Comparison of ENCODE assay signal across 1 cellular context in genomic region chr5:157819502-157820125, GRCh38.
TF ChIP-seq lines count a peak whose summit lies in the region.

No MANE protein-coding gene starts in this region.

TF ChIP-seq in HEK293, 187 proteins besides CTCF, POLR2A, EP300 and RAD21 (continued from another document):
- TF ChIP-seq, protein P1, sequence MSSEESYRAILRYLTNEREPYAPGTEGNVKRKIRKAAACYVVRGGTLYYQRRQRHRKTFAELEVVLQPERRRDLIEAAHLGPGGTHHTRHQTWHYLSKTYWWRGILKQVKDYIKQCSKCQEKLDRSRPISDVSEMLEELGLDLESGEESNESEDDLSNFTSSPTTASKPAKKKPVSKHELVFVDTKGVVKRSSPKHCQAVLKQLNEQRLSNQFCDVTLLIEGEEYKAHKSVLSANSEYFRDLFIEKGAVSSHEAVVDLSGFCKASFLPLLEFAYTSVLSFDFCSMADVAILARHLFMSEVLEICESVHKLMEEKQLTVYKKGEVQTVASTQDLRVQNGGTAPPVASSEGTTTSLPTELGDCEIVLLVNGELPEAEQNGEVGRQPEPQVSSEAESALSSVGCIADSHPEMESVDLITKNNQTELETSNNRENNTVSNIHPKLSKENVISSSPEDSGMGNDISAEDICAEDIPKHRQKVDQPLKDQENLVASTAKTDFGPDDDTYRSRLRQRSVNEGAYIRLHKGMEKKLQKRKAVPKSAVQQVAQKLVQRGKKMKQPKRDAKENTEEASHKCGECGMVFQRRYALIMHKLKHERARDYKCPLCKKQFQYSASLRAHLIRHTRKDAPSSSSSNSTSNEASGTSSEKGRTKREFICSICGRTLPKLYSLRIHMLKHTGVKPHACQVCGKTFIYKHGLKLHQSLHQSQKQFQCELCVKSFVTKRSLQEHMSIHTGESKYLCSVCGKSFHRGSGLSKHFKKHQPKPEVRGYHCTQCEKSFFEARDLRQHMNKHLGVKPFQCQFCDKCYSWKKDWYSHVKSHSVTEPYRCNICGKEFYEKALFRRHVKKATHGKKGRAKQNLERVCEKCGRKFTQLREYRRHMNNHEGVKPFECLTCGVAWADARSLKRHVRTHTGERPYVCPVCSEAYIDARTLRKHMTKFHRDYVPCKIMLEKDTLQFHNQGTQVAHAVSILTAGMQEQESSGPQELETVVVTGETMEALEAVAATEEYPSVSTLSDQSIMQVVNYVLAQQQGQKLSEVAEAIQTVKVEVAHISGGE (tag by site-specific recombination; conservative IDR thresholded peaks at IDR 0.05; ENCODE audit: low read depth): no peak
- no peak for TF ChIP-seq ZNF18 (tag by site-specific recombination; IDR thresholded peaks at IDR 0.05)
- TF ChIP-seq ZNF501 (tag by site-specific recombination; IDR thresholded peaks at IDR 0.05): no peak
- TF ChIP-seq ZNF585B (tag by site-specific recombination; IDR thresholded peaks at IDR 0.05): no peak
- TF ChIP-seq, protein P2, sequence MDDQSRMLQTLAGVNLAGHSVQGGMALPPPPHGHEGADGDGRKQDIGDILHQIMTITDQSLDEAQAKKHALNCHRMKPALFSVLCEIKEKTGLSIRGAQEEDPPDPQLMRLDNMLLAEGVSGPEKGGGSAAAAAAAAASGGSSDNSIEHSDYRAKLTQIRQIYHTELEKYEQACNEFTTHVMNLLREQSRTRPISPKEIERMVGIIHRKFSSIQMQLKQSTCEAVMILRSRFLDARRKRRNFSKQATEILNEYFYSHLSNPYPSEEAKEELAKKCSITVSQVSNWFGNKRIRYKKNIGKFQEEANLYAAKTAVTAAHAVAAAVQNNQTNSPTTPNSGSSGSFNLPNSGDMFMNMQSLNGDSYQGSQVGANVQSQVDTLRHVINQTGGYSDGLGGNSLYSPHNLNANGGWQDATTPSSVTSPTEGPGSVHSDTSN (CRISPR knock-in tag; IDR thresholded peaks at IDR 0.05): no peak
